ENCODE assay signal across 22 cellular contexts in genomic region chr2:160336091-160336490, GRCh38.
DNase-seq lines count a peak whose midpoint lies in the region; ATAC-seq and TF ChIP-seq lines count a peak whose summit lies in the region.
"Had no signal": no experiment of that assay in that cellular context is flagged by ENCODE, and none has a peak within 500 bp of the region (broad histone marks: within the 10 kb centered on the region; RNA-seq: fewer than 3 reads in every experiment).

No MANE protein-coding gene starts in this region.

- DNase-seq in activated naive CD4-positive, alpha-beta T cell treated with anti-CD3 and anti-CD28 coated beads for 36 hours, result no peak
- DNase-seq in activated naive CD4-positive, alpha-beta T cell treated with anti-CD3 and anti-CD28 coated beads, Interleukin-2, amount 50 U/mL, for 16 hours, result no peak
- no peak for DNase-seq in activated CD8-positive, alpha-beta T cell treated with anti-CD3 and anti-CD28 coated beads, Interleukin-2, amount 10 ng/mL, durations not matched to agents 7 days and 5 days
- DNase-seq in hepatocyte (ENCODE audit: low spot score) (no peak), putamen (ENCODE audit: low spot score) (no peak)
- DNase-seq: ACHN; activated CD4-positive, alpha-beta T cell treated with anti-CD3 and anti-CD28 coated beads, Interleukin-2, amount 50 U/mL, for 1 hour; activated effector memory CD4-positive, alpha-beta T cell treated with Interleukin-2 at 50 U/mL for 16 hours; COR-L47; mucosa of descending colon; NCI-H1105 treated with DMSO at 0.1 percent for 48 hours; NCI-H2171; NCI-H748 treated with DMSO at 0.1 percent for 48 hours; PC-3; posterior cingulate gyrus; stimulated activated naive B cell treated with anti-CD40 and anti-IgM and Interleukin-4, amounts not matched to agents 10 μg/mL and 1 μg/mL and 100 μg/mL, for 72 hours; upper lobe of right lung had no signal

- H3K27ac Mint-ChIP-seq in activated naive CD4-positive, alpha-beta T cell treated with anti-CD3 and anti-CD28 coated beads for 36 hours, result peak overlapping the region; percentile 47
- no peak overlapping the region for H3K27ac Mint-ChIP-seq in activated CD8-positive, alpha-beta T cell treated with anti-CD3 and anti-CD28 coated beads, Interleukin-2, amount 10 ng/mL, durations not matched to agents 7 days and 5 days
- H3K27ac Mint-ChIP-seq in stimulated activated naive CD8-positive, alpha-beta T cell treated with anti-CD3 and anti-CD28 coated beads, Interleukin-15, Interleukin-2, amounts not matched to agents 100 ng/mL and 50 ng/mL, for 24 hours, result peak overlapping the region; percentile 51
- H3K27ac Mint-ChIP-seq: stimulated activated naive B cell treated with anti-CD40 and anti-IgM and Interleukin-4, amounts not matched to agents 10 μg/mL and 1 μg/mL and 100 μg/mL, for 72 hours had no signal

- CTCF ChIA-PET in activated naive CD4-positive, alpha-beta T cell treated with anti-CD3 and anti-CD28 coated beads for 36 hours (lab: Charles Lee), result interaction anchor here (0.7 to 1.2 kb wide), 4 partner anchors 11 to 71 kb away, joined by 3 read pairs; no protein-coding TSS in a partner anchor
- CTCF ChIA-PET in activated CD8-positive, alpha-beta T cell treated with anti-CD3 and anti-CD28 coated beads, Interleukin-2, amount 10 ng/mL, durations not matched to agents 7 days and 5 days (lab: Charles Lee), result interaction anchor here (1.4 to 3.1 kb wide), 3 partner anchors 12 to 658 kb away, joined by 4 to 14 read pairs (median 10); no protein-coding TSS in a partner anchor

- H3K36me3 Mint-ChIP-seq in activated naive CD4-positive, alpha-beta T cell treated with anti-CD3 and anti-CD28 coated beads for 36 hours (ENCODE audit: low read depth), result no peaks in the 10 kb centered on the region
- H3K36me3 Mint-ChIP-seq in activated CD8-positive, alpha-beta T cell treated with anti-CD3 and anti-CD28 coated beads, Interleukin-2, amount 10 ng/mL, durations not matched to agents 7 days and 5 days (ENCODE audit: low read depth), result peaks cover 13% of the 10 kb centered on the region
- peaks cover 12% of the 10 kb centered on the region for H3K36me3 Mint-ChIP-seq in stimulated activated naive CD8-positive, alpha-beta T cell treated with anti-CD3 and anti-CD28 coated beads, Interleukin-15, Interleukin-2, amounts not matched to agents 100 ng/mL and 50 ng/mL, for 24 hours (ENCODE audit: low read depth)
- H3K36me3 Mint-ChIP-seq: stimulated activated naive B cell treated with anti-CD40 and anti-IgM and Interleukin-4, amounts not matched to agents 10 μg/mL and 1 μg/mL and 100 μg/mL, for 72 hours had no signal

- peak; percentile 19 for ATAC-seq in activated CD8-positive, alpha-beta T cell treated with anti-CD3 and anti-CD28 coated beads, Interleukin-2, amount 10 ng/mL, durations not matched to agents 7 days and 5 days
- ATAC-seq in GM21515 (IDR thresholded peaks at IDR 0.05; ENCODE audit: unreplicated experiment), result no peak
- no peak for ATAC-seq in HG03571 (IDR thresholded peaks at IDR 0.05; ENCODE audit: unreplicated experiment)
- ATAC-seq: mucosa of descending colon; PC-3; stimulated activated naive B cell treated with anti-CD40 and anti-IgM and Interleukin-4, amounts not matched to agents 10 μg/mL and 1 μg/mL and 100 μg/mL, for 72 hours; upper lobe of right lung had no signal

- H3K79me2 ChIP-seq in hepatocyte, result peaks cover 98% of the 10 kb centered on the region

- H3K27me3 ChIP-seq in hepatocyte, result no peaks in the 10 kb centered on the region
- H3K27me3 ChIP-seq: upper lobe of right lung had no signal

- H3K9me2 ChIP-seq in hepatocyte (replicated peaks; ENCODE audit: insufficient read depth), result no peaks in the 10 kb centered on the region

- H3K4me3 Mint-ChIP-seq in activated naive CD4-positive, alpha-beta T cell treated with anti-CD3 and anti-CD28 coated beads for 36 hours, result no peak overlapping the region
- no peak overlapping the region for H3K4me3 Mint-ChIP-seq in activated CD8-positive, alpha-beta T cell treated with anti-CD3 and anti-CD28 coated beads, Interleukin-2, amount 10 ng/mL, durations not matched to agents 7 days and 5 days
- H3K4me3 Mint-ChIP-seq in stimulated activated naive CD8-positive, alpha-beta T cell treated with anti-CD3 and anti-CD28 coated beads, Interleukin-15, Interleukin-2, amounts not matched to agents 100 ng/mL and 50 ng/mL, for 24 hours, result no peak overlapping the region
- H3K4me3 Mint-ChIP-seq: stimulated activated naive B cell treated with anti-CD40 and anti-IgM and Interleukin-4, amounts not matched to agents 10 μg/mL and 1 μg/mL and 100 μg/mL, for 72 hours had no signal

- TF ChIP-seq CTCF in hepatocyte (IDR thresholded peaks at IDR 0.05; ENCODE audit: poor library complexity), result no peak

- peaks cover 75% of the 10 kb centered on the region for H3K4me1 Mint-ChIP-seq in activated naive CD4-positive, alpha-beta T cell treated with anti-CD3 and anti-CD28 coated beads for 36 hours (ENCODE audit: low read depth)
- H3K4me1 Mint-ChIP-seq in activated CD8-positive, alpha-beta T cell treated with anti-CD3 and anti-CD28 coated beads, Interleukin-2, amount 10 ng/mL, durations not matched to agents 7 days and 5 days (ENCODE audit: low read depth), result peaks cover 61% of the 10 kb centered on the region
- peaks cover 74% of the 10 kb centered on the region for H3K4me1 Mint-ChIP-seq in stimulated activated naive CD8-positive, alpha-beta T cell treated with anti-CD3 and anti-CD28 coated beads, Interleukin-15, Interleukin-2, amounts not matched to agents 100 ng/mL and 50 ng/mL, for 24 hours (ENCODE audit: low read depth)

- H3K4me3 ChIP-seq in hepatocyte, result no peak overlapping the region
- H3K4me3 ChIP-seq: mucosa of descending colon, SK-N-MC, upper lobe of right lung had no signal

- 74% methylated on average over 1 of the region's 1 CpG for WGBS in hepatocyte (ENCODE audit: low lambda C conversion rate, missing lambda C conversion rate)

- no peaks in the 10 kb centered on the region for H3K36me3 ChIP-seq in hepatocyte (replicated peaks; ENCODE audit: insufficient read depth, low read depth)
- H3K36me3 ChIP-seq: upper lobe of right lung had no signal

- H3K9me3 ChIP-seq in hepatocyte (ENCODE audit: low read depth), result no peaks in the 10 kb centered on the region
- H3K9me3 ChIP-seq: mucosa of descending colon, upper lobe of right lung had no signal

- peaks cover 61% of the 10 kb centered on the region for H4K20me1 ChIP-seq in hepatocyte (ENCODE audit: insufficient read depth, poor library complexity, severe bottlenecking)

- no peak overlapping the region for H3K4me2 ChIP-seq in hepatocyte
- H3K4me2 ChIP-seq: KMS-11 had no signal

- H3K27me3 Mint-ChIP-seq in activated naive CD4-positive, alpha-beta T cell treated with anti-CD3 and anti-CD28 coated beads for 36 hours (ENCODE audit: low read depth), result no peaks in the 10 kb centered on the region
- no peaks in the 10 kb centered on the region for H3K27me3 Mint-ChIP-seq in activated CD8-positive, alpha-beta T cell treated with anti-CD3 and anti-CD28 coated beads, Interleukin-2, amount 10 ng/mL, durations not matched to agents 7 days and 5 days (ENCODE audit: low read depth)
- no peaks in the 10 kb centered on the region for H3K27me3 Mint-ChIP-seq in stimulated activated naive CD8-positive, alpha-beta T cell treated with anti-CD3 and anti-CD28 coated beads, Interleukin-15, Interleukin-2, amounts not matched to agents 100 ng/mL and 50 ng/mL, for 24 hours
- H3K27me3 Mint-ChIP-seq: stimulated activated naive B cell treated with anti-CD40 and anti-IgM and Interleukin-4, amounts not matched to agents 10 μg/mL and 1 μg/mL and 100 μg/mL, for 72 hours had no signal

- H3K9me3 Mint-ChIP-seq in activated naive CD4-positive, alpha-beta T cell treated with anti-CD3 and anti-CD28 coated beads for 36 hours, result no peaks in the 10 kb centered on the region
- H3K9me3 Mint-ChIP-seq in activated CD8-positive, alpha-beta T cell treated with anti-CD3 and anti-CD28 coated beads, Interleukin-2, amount 10 ng/mL, durations not matched to agents 7 days and 5 days (ENCODE audit: insufficient read depth), result no peaks in the 10 kb centered on the region
- H3K9me3 Mint-ChIP-seq in stimulated activated naive CD8-positive, alpha-beta T cell treated with anti-CD3 and anti-CD28 coated beads, Interleukin-15, Interleukin-2, amounts not matched to agents 100 ng/mL and 50 ng/mL, for 24 hours, result no peaks in the 10 kb centered on the region
- H3K9me3 Mint-ChIP-seq: stimulated activated naive B cell treated with anti-CD40 and anti-IgM and Interleukin-4, amounts not matched to agents 10 μg/mL and 1 μg/mL and 100 μg/mL, for 72 hours had no signal

- intact Hi-C loops in activated naive CD4-positive, alpha-beta T cell treated with anti-CD3 and anti-CD28 coated beads for 36 hours (cut with micrococcal nuclease), result loop anchor here (1.0 kb wide), 1 partner anchor 8 kb away; no protein-coding TSS in a partner anchor

- peaks cover 15% of the 10 kb centered on the region for H3K4me1 ChIP-seq in hepatocyte (ENCODE audit: insufficient read depth)

- H3K27ac ChIP-seq in hepatocyte, result peak overlapping the region; percentile 1
- H3K27ac ChIP-seq: KMS-11, SK-N-MC, upper lobe of right lung had no signal

- H2AFZ ChIP-seq in hepatocyte, result no peak overlapping the region

- POLR2A ChIA-PET in activated CD8-positive, alpha-beta T cell treated with anti-CD3 and anti-CD28 coated beads, Interleukin-2, amount 10 ng/mL, durations not matched to agents 7 days and 5 days (lab: Charles Lee), result interaction anchor here (0.7 kb wide), 1 partner anchor 9 kb away, joined by 3 read pairs; no protein-coding TSS in a partner anchor
